ENCODE assay signal across 11 cellular contexts in the genomic region with DNA sequence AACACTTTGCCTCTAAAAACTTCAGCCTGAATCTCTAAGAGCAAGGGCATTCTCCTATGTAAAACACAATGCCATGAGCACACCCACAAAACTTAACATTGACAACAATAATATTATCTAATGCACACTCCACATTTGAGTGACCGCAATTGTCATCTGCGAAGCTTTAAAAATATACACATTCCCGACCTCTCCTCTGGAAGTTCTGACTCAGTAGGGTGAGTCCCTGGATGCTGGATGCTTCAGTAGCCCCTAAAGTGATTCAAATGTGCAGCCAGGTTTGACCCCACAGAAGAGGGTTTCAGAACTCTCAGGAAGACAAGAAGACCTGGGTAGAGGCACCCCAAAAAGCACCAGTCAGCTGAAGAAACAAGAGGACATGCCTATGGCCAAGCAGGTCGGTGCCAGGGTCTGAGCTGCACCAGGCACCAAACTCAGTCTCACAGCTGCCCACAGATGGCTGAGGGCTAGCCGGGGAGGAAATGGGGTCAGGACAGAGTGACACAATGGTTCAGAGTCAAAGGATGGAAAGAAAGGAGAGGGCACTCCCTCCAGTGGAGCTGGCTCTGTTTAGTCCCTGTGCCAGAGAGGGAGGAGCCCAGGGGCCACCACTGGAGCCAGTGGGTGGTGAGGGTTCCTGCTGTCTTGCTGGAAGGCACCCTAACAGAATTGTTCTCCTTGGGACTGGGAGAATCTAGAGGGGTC. TPM values are rescaled to one million over a fixed set of nuclear protein-coding genes. Genes with fewer than 3 reads are reported as not detected.
DNase-seq lines count a peak whose midpoint lies in the region; ATAC-seq, FAIRE-seq and TF ChIP-seq lines count a peak whose summit lies in the region.
"Had no signal": no experiment of that assay in that cellular context is flagged by ENCODE, and none has a peak within 500 bp of the region (broad histone marks: within the 10 kb centered on the region; RNA-seq: fewer than 3 reads in every experiment).

No MANE protein-coding gene starts in this region.

- H3K4me1 ChIP-seq in left lung: peaks cover 15 to 61% of the 10 kb centered on the region in 2 donors
- peaks cover 73 to 78% (median 75%) of the 10 kb centered on the region in 3 donors for H3K4me1 ChIP-seq in skeletal muscle tissue (ENCODE audit: control insufficient read depth in 3 of 3, insufficient read depth in 3 of 3, low read length in 3 of 3)

- DNase-seq in H54 (ENCODE audit: insufficient read length, low spot score) (peak; percentile 28), caudate nucleus (lab: John Stamatoyannopoulos, UW) (peak in 55 of 61 donors; percentile 39 to 93 (median 78)), left lung (no peak), T-helper 1 cell (no peak)
- DNase-seq: NCI-H526, T-cell had no signal

- H3K27ac ChIP-seq in caudate nucleus (ENCODE audit: low read depth, low read length) (peak overlapping the region; percentile 93), left lung (peak overlapping the region in 1 of 2 donors; percentile 33), skeletal muscle tissue (ENCODE audit: low read depth, low read length) (no peak overlapping the region)
- H3K27ac ChIP-seq: KMS-11 had no signal

- ATAC-seq in left lung (peak; percentile 19), GM21390 (IDR thresholded peaks at IDR 0.05; ENCODE audit: unreplicated experiment) (no peak), GM21515 (IDR thresholded peaks at IDR 0.05; ENCODE audit: unreplicated experiment) (no peak), HG03439 (IDR thresholded peaks at IDR 0.05; ENCODE audit: unreplicated experiment) (no peak)
- ATAC-seq: T-cell had no signal

- H3K4me3 ChIP-seq in left lung (no peak overlapping the region), skeletal muscle tissue (ENCODE audit: low read length in 3 of 3) (peak overlapping the region in 1 of 3 donors; percentile 35)

- H3K36me3 ChIP-seq in left lung: no peaks in the 10 kb centered on the region
- no peaks in the 10 kb centered on the region for H3K36me3 ChIP-seq in skeletal muscle tissue (ENCODE audit: control insufficient read depth in 3 of 3, insufficient read depth in 3 of 3, low read length in 3 of 3)

- no peak for TF ChIP-seq POLR2A in H54 (IDR thresholded peaks at IDR 0.05; ENCODE audit: low read depth, low read length)

- intact Hi-C loops in left lung (cut with DNase I): no loop called here

- no peak for TF ChIP-seq CTCF in left lung (IDR thresholded peaks at IDR 0.05)

- no peaks in the 10 kb centered on the region for H3K27me3 ChIP-seq in left lung
- no peaks in the 10 kb centered on the region for H3K27me3 ChIP-seq in skeletal muscle tissue (ENCODE audit: control insufficient read depth in 3 of 3, insufficient read depth in 3 of 3, low read length in 3 of 3)

- H3K9me3 ChIP-seq in left lung: no peaks in the 10 kb centered on the region
- no peaks in the 10 kb centered on the region for H3K9me3 ChIP-seq in skeletal muscle tissue (ENCODE audit: control insufficient read depth in 3 of 3, low read length in 3 of 3)

- FAIRE-seq in H54 (lab: Jason Lieb, UNC): no peak

- peak overlapping the region in 2 of 3 donors; percentile 3 to 16 for H3K9ac ChIP-seq in skeletal muscle tissue (ENCODE audit: low read depth in 1 of 3, low read length in 3 of 3)
- H3K9ac ChIP-seq: KMS-11 had no signal

RNA-seq across cellular contexts. Expression of gene PIK3C2B, which starts 17.4 kb away (rescaled TPM):
- total RNA-seq in left lung (10 to 100 TPM; 26.5 to 42.6 TPM), skeletal muscle tissue (31.8 TPM)

RNA-seq across cellular contexts. Expression of gene MDM4, which starts 39.0 kb away (rescaled TPM):
- 10 to 100 TPM; 46.7 to 82.1 TPM for total RNA-seq in left lung
- total RNA-seq in skeletal muscle tissue: 56.9 TPM

Comparison
In these comparisons a context has a peak if more than half of its experiments do, and no peak if none do; other contexts are left out.
1. DNase-seq: peak in H54 (single experiment) and caudate nucleus (55 of 61); none in left lung (0 of 2) and T-helper 1 cell (0 of 5).